Comparison of ENCODE assay signal across 8 cellular contexts in genomic region chr2:73176881-73177644, GRCh38. TPM values are rescaled to one million over a fixed set of nuclear protein-coding genes. Genes with fewer than 3 reads are reported as not detected.
DNase-seq lines count a peak whose midpoint lies in the region; ATAC-seq, FAIRE-seq and TF ChIP-seq lines count a peak whose summit lies in the region.

No MANE protein-coding gene starts in this region.

- H3K27ac Mint-ChIP-seq in HFFc6 = peak overlapping the region; percentile 79
- H3K27ac Mint-ChIP-seq in activated naive CD4-positive, alpha-beta T cell treated with anti-CD3 and anti-CD28 coated beads, Interleukin-2, amount 50 U/mL, for 72 hours = peak overlapping the region; percentile 26 to 80

- H3K9me3 Mint-ChIP-seq in HFFc6 = no peaks in the 10 kb centered on the region
- no peaks in the 10 kb centered on the region for H3K9me3 Mint-ChIP-seq in activated naive CD4-positive, alpha-beta T cell treated with anti-CD3 and anti-CD28 coated beads, Interleukin-2, amount 50 U/mL, for 72 hours

- H3K27me3 ChIP-seq in pancreas (no peaks in the 10 kb centered on the region), thyroid gland (no peaks in the 10 kb centered on the region)

- peaks cover 16% of the 10 kb centered on the region for H3K4me1 Mint-ChIP-seq in HFFc6 (ENCODE audit: low read depth)

- H3K36me3 ChIP-seq in pancreas = no peaks in the 10 kb centered on the region
- H3K36me3 ChIP-seq in thyroid gland = no peaks in the 10 kb centered on the region

- DNase-seq in HFFc6 (peak; percentile 66), MV-4-11 (lab: John Stamatoyannopoulos, UW) (peak; percentile 68), Right ventricle myocardium inferior (ENCODE audit: missing footprints) (peak; percentile 97), pancreas (peak; percentile 79 to 97 (median 88)), thyroid gland (peak; percentile 91 to 92)
- DNase-seq in activated naive CD4-positive, alpha-beta T cell treated with anti-CD3 and anti-CD28 coated beads, Interleukin-2, amount 50 U/mL, for 72 hours (ENCODE audit: low spot score in 2 of 2) = peak; percentile 84 to 92

- no peaks in the 10 kb centered on the region for H3K36me3 Mint-ChIP-seq in HFFc6 (ENCODE audit: low read depth)
- H3K36me3 Mint-ChIP-seq in activated naive CD4-positive, alpha-beta T cell treated with anti-CD3 and anti-CD28 coated beads, Interleukin-2, amount 50 U/mL, for 72 hours = no peaks in the 10 kb centered on the region

- H3K9me3 ChIP-seq in pancreas (no peaks in the 10 kb centered on the region), thyroid gland (no peaks in the 10 kb centered on the region)

- H3K4me3 Mint-ChIP-seq in HFFc6 = peak overlapping the region; percentile 90

- TF ChIP-seq POLR2A in thyroid gland (IDR thresholded peaks at IDR 0.05) = peak in 1 of 2 donors; percentile 22

- ATAC-seq in SK-N-SH treated with all-trans-retinoic acid at 6 μM for 48 hours = peak; percentile 92
- ATAC-seq in activated naive CD4-positive, alpha-beta T cell treated with anti-CD3 and anti-CD28 coated beads, Interleukin-2, amount 50 U/mL, for 72 hours = peak; percentile 80 to 86
- peak; percentile 96 for ATAC-seq in Right ventricle myocardium inferior
- peak; percentile 91 to 97 (median 94) for ATAC-seq in pancreas

- FAIRE-seq in pancreas (lab: Jason Lieb, UNC) = no peak

- peaks cover 13% of the 10 kb centered on the region for H3K27me3 Mint-ChIP-seq in HFFc6 (ENCODE audit: insufficient read depth)

- intact Hi-C loops in Right ventricle myocardium inferior (cut with DNase I) = loop anchor here (5.0 kb wide), 3 partner anchors 185 to 405 kb away; no protein-coding TSS in a partner anchor
- intact Hi-C loops in pancreas (cut with DNase I) = loop anchor here in 2 of 3 donors (5.0 to 10.0 kb wide), 3 partner anchors 182 to 285 kb away; no protein-coding TSS in a partner anchor
- intact Hi-C loops in thyroid gland (cut with DNase I) = loop anchor here (5.0 to 10.0 kb wide), 2 partner anchors 95 to 282 kb away; no protein-coding TSS in a partner anchor

- TF ChIP-seq CTCF in HFFc6 (IDR thresholded peaks at IDR 0.05) (peak; percentile 98), pancreas (IDR thresholded peaks at IDR 0.05) (peak; percentile 89 to 97 (median 96)), thyroid gland (IDR thresholded peaks at IDR 0.05) (peak; percentile 90 to 99 (median 98))

- H3K4me1 ChIP-seq in pancreas (peaks cover 0 to 16% (median 4%) of the 10 kb centered on the region in 3 donors), thyroid gland (peaks cover 17 to 27% of the 10 kb centered on the region in 2 donors)

- WGBS in pancreas, 2 donors = 1 to 2% methylated on average over 56 of the region's 56 CpGs
- 1 to 3% methylated on average over 40 to 46 of the region's 56 CpGs for WGBS in thyroid gland, 2 donors

- peak overlapping the region; percentile 49; the same call in 1 of the 2 replicates for H3K4me3 ChIP-seq in GM08714 (ENCODE audit: low read length)
- H3K4me3 ChIP-seq in pancreas = peak overlapping the region; percentile 18 to 61 (median 48)
- H3K4me3 ChIP-seq in thyroid gland (replicated peaks in 1 of 3) = peak overlapping the region in 1 of 3 donors; percentile 48

- H3K27ac ChIP-seq in pancreas (peak overlapping the region in 2 of 4 donors; percentile 55 to 58), thyroid gland (peak overlapping the region in 2 of 3 donors; percentile 72 to 76)

TF ChIP-seq in SK-N-SH treated with all-trans-retinoic acid at 6 μM for 48 hours, 23 proteins besides CTCF, POLR2A, EP300 and RAD21:
- TF ChIP-seq RARB (CRISPR knock-in tag; IDR thresholded peaks at IDR 0.05) (no peak), GLIS3 (CRISPR knock-in tag; IDR thresholded peaks at IDR 0.05) (no peak), BACH2 (CRISPR knock-in tag; IDR thresholded peaks at IDR 0.05; ENCODE audit: borderline replicate concordance) (no peak), TCF4 (CRISPR knock-in tag; IDR thresholded peaks at IDR 0.05; ENCODE audit: borderline replicate concordance) (no peak), ZFP3 (CRISPR knock-in tag; IDR thresholded peaks at IDR 0.05) (no peak), ZFP30 (CRISPR knock-in tag; IDR thresholded peaks at IDR 0.05) (no peak), ZNF8 (CRISPR knock-in tag; IDR thresholded peaks at IDR 0.05) (no peak)
TF ChIP-seq in SK-N-SH treated with all-trans-retinoic acid at 6 μM for 48 hours: peak in this region for 0.

RNA-seq across cellular contexts. Expression of gene NOTO, which starts 25.3 kb away (rescaled TPM):
- total RNA-seq in HFFc6 (2021; fragmentation: NEBNext Ultra II Directional; extraction: Animal tissue kit (Norgen Biotek cat#: 25700)) = not detected
- not detected for total RNA-seq in activated naive CD4-positive, alpha-beta T cell treated with anti-CD3 and anti-CD28 coated beads, Interleukin-2, amount 50 U/mL, for 72 hours
- total RNA-seq in Right ventricle myocardium inferior (not detected), pancreas (not detected), thyroid gland (not detected)
- polyA plus RNA-seq in pancreas = not detected

RNA-seq across cellular contexts. Expression of gene SMYD5, which starts 37.0 kb away (rescaled TPM):
- 10 to 100 TPM; 19.3 to 27.6 (median 24.4) TPM for total RNA-seq in HFFc6 (2021; fragmentation: NEBNext Ultra II Directional; extraction: Animal tissue kit (Norgen Biotek cat#: 25700))
- total RNA-seq in activated naive CD4-positive, alpha-beta T cell treated with anti-CD3 and anti-CD28 coated beads, Interleukin-2, amount 50 U/mL, for 72 hours = 10 to 100 TPM; 36.0 to 41.1 TPM
- total RNA-seq in Right ventricle myocardium inferior (16.8 TPM), pancreas (10 to 100 TPM in 4 of 6 donors, 1 to 10 TPM in 2; 8.7 to 13.7 (median 11.5) TPM), thyroid gland (10 to 100 TPM; 14.4 to 18.1 (median 16.2) TPM)
- polyA plus RNA-seq in pancreas = 10 to 100 TPM; 17.0 to 19.6 TPM

RNA-seq across cellular contexts. Expression of gene PRADC1, which starts 56.0 kb away (rescaled TPM):
- total RNA-seq in HFFc6 (2021; fragmentation: NEBNext Ultra II Directional; extraction: Animal tissue kit (Norgen Biotek cat#: 25700)) = 10 to 100 TPM; 27.5 to 38.7 (median 31.7) TPM
- total RNA-seq in activated naive CD4-positive, alpha-beta T cell treated with anti-CD3 and anti-CD28 coated beads, Interleukin-2, amount 50 U/mL, for 72 hours = 10 to 100 TPM; 11.5 to 24.7 TPM
- total RNA-seq in Right ventricle myocardium inferior (88.3 TPM), pancreas (10 to 100 TPM; 10.5 to 16.7 (median 13.2) TPM), thyroid gland (10 to 100 TPM; 14.3 to 65.2 (median 33.2) TPM)
- polyA plus RNA-seq in pancreas = 10 to 100 TPM; 19.1 to 20.9 TPM

RNA-seq across cellular contexts. Expression of gene CCT7, which starts 57.0 kb away (rescaled TPM):
- 100 to 1,000 TPM; 350 to 492 (median 406) TPM for total RNA-seq in HFFc6 (2021; fragmentation: NEBNext Ultra II Directional; extraction: Animal tissue kit (Norgen Biotek cat#: 25700))
- total RNA-seq in activated naive CD4-positive, alpha-beta T cell treated with anti-CD3 and anti-CD28 coated beads, Interleukin-2, amount 50 U/mL, for 72 hours = 100 to 1,000 TPM; 417 to 503 TPM
- 212 TPM for total RNA-seq in Right ventricle myocardium inferior
- total RNA-seq in pancreas = 100 to 1,000 TPM in 4 of 6 donors, 10 to 100 TPM in 2; 91.8 to 141 (median 118) TPM
- polyA plus RNA-seq in pancreas = 10 to 100 TPM; 72.7 to 92.2 TPM
- total RNA-seq in thyroid gland = 100 to 1,000 TPM; 160 to 205 (median 189) TPM
